In genomic region chr2:157247068-157247407, GRCh38 we compare ENCODE assay signal across 1 cellular context.
TF ChIP-seq lines count a peak whose summit lies in the region.

No MANE protein-coding gene starts in this region.

TF ChIP-seq in K562, 482 proteins besides CTCF, POLR2A, EP300 and RAD21 (continued from another document and continues in another):
- TF ChIP-seq MLX (CRISPR knock-in tag; conservative IDR thresholded peaks at IDR 0.05): no peak
- no peak for TF ChIP-seq PHF8 (IDR thresholded peaks at IDR 0.05; ENCODE audit: borderline replicate concordance, low read length)
- TF ChIP-seq HDGF (IDR thresholded peaks at IDR 0.05): no peak
- TF ChIP-seq ZNF449 (CRISPR knock-in tag; IDR thresholded peaks at IDR 0.05): no peak
- TF ChIP-seq SRSF9 (IDR thresholded peaks at IDR 0.05; ENCODE audit: borderline replicate concordance, low read depth, low read length): no peak
- no peak for TF ChIP-seq MXD1 (CRISPR knock-in tag; IDR thresholded peaks at IDR 0.05; ENCODE audit: borderline replicate concordance, poor library complexity, severe bottlenecking)
- 0 out of 2 replicates have a peak, but pooled peaks have one; percentile 5 for TF ChIP-seq ZFX (CRISPR knock-in tag; IDR thresholded peaks at IDR 0.05)
- no peak for TF ChIP-seq ATF6 (CRISPR knock-in tag; IDR thresholded peaks at IDR 0.05)
- TF ChIP-seq SOX6 (IDR thresholded peaks at IDR 0.05): no peak
- no peak for TF ChIP-seq ARID3B (CRISPR knock-in tag; IDR thresholded peaks at IDR 0.05; ENCODE audit: borderline replicate concordance)
- no peak for TF ChIP-seq HNRNPH1 (optimal IDR thresholded peaks at IDR 0.05; ENCODE audit: low read depth, low read length)
- no peak for TF ChIP-seq ZKSCAN8 (CRISPR knock-in tag; IDR thresholded peaks at IDR 0.05)
- no peak for TF ChIP-seq SFPQ (IDR thresholded peaks at IDR 0.05; ENCODE audit: low read depth, low read length)
- no peak for TF ChIP-seq NR4A1 (CRISPR knock-in tag; IDR thresholded peaks at IDR 0.05)
- peak; percentile 92 for TF ChIP-seq NR4A1 (tag; IDR thresholded peaks at IDR 0.05)
- no peak for TF ChIP-seq NCOA2 (IDR thresholded peaks at IDR 0.05; ENCODE audit: partially characterized antibody in 2 of 2)
- TF ChIP-seq ZC3H11A (IDR thresholded peaks at IDR 0.05; ENCODE audit: low read depth, low read length): no peak
- no peak for TF ChIP-seq CBX3 (IDR thresholded peaks at IDR 0.05; ENCODE audit: borderline replicate concordance in 1 of 2, low read length in 2 of 2)
- TF ChIP-seq ZNF41 (CRISPR knock-in tag; conservative IDR thresholded peaks at IDR 0.05): 0 out of 2 replicates have a peak, but pooled peaks have one; percentile 60
- no peak for TF ChIP-seq MCM2 (IDR thresholded peaks at IDR 0.05; ENCODE audit: low read depth)
- no peak for TF ChIP-seq UBTF (IDR thresholded peaks at IDR 0.05; ENCODE audit: borderline replicate concordance in 1 of 2, low read depth in 2 of 2, low read length in 2 of 2)
- TF ChIP-seq E2F3 (CRISPR knock-in tag; IDR thresholded peaks at IDR 0.05): peak; percentile 64; the same call in 1 of the 2 replicates
- TF ChIP-seq ZFP36 (IDR thresholded peaks at IDR 0.05; ENCODE audit: low read depth, low read length, partially characterized antibody): no peak
- TF ChIP-seq GATAD2B (IDR thresholded peaks at IDR 0.05; ENCODE audit: borderline replicate concordance): no peak
- TF ChIP-seq LCOR (CRISPR knock-in tag; IDR thresholded peaks at IDR 0.05): no peak
- TF ChIP-seq TCF15 (CRISPR knock-in tag; IDR thresholded peaks at IDR 0.05): no peak
- peak; percentile 68; the same call in 1 of the 2 replicates for TF ChIP-seq IRF9 (tag; IDR thresholded peaks at IDR 0.05)
- no peak for TF ChIP-seq CBFB (CRISPR knock-in tag; IDR thresholded peaks at IDR 0.05)
- TF ChIP-seq MYNN (IDR thresholded peaks at IDR 0.05): no peak
- TF ChIP-seq MYNN (CRISPR knock-in tag; IDR thresholded peaks at IDR 0.05): no peak
- no peak for TF ChIP-seq FUS (optimal IDR thresholded peaks at IDR 0.05; ENCODE audit: low read depth, low read length)
- TF ChIP-seq MBD2 (IDR thresholded peaks at IDR 0.05; ENCODE audit: borderline replicate concordance, low read depth): no peak
- TF ChIP-seq ZNF778 (CRISPR knock-in tag; IDR thresholded peaks at IDR 0.05): no peak
- TF ChIP-seq ETV5 (CRISPR knock-in tag; IDR thresholded peaks at IDR 0.05; ENCODE audit: low read depth): no peak
- TF ChIP-seq MTA2 (IDR thresholded peaks at IDR 0.05; ENCODE audit: low read depth): no peak
- no peak for TF ChIP-seq ZC3H8 (IDR thresholded peaks at IDR 0.05)
- no peak for TF ChIP-seq SMAD1 (IDR thresholded peaks at IDR 0.05; ENCODE audit: low read depth, low read length, partially characterized antibody)
- peak; percentile 51; the same call in 1 of the 2 replicates for TF ChIP-seq ZNF707 (CRISPR knock-in tag; conservative IDR thresholded peaks at IDR 0.05)
- no peak for TF ChIP-seq ZNF655 (CRISPR knock-in tag; IDR thresholded peaks at IDR 0.05)
- no peak for TF ChIP-seq RBM17 (IDR thresholded peaks at IDR 0.05; ENCODE audit: borderline replicate concordance, low read depth, low read length)
- peak; percentile 19; the same call in 1 of the 2 replicates for TF ChIP-seq ETV1 (tag; conservative IDR thresholded peaks at IDR 0.05; ENCODE audit: low read depth)
- no peak for TF ChIP-seq DEAF1 (CRISPR knock-in tag; IDR thresholded peaks at IDR 0.05)
- TF ChIP-seq CHD2 (IDR thresholded peaks at IDR 0.05; ENCODE audit: low read depth, low read length): no peak
- no peak for TF ChIP-seq ZSCAN32 (CRISPR knock-in tag; IDR thresholded peaks at IDR 0.05)
- TF ChIP-seq PBX2 (CRISPR knock-in tag; IDR thresholded peaks at IDR 0.05; ENCODE audit: low read depth): no peak
- TF ChIP-seq PBX2 (tag; conservative IDR thresholded peaks at IDR 0.05; ENCODE audit: low read depth): 0 out of 2 replicates have a peak, but pooled peaks have one; percentile 17
- no peak for TF ChIP-seq TAF1 (IDR thresholded peaks at IDR 0.05; ENCODE audit: control insufficient read depth, extremely low read depth, insufficient read depth, low read length, severe bottlenecking)
- TF ChIP-seq ELF2 (CRISPR knock-in tag; IDR thresholded peaks at IDR 0.05): no peak
- 0 out of 2 replicates have a peak, but pooled peaks have one; percentile 8 for TF ChIP-seq NFIX (CRISPR knock-in tag; IDR thresholded peaks at IDR 0.05; ENCODE audit: low read depth)
